In genomic region chr9:120892748-120893584, GRCh38 we compare ENCODE assay signal across 8 cellular contexts. TPM values are rescaled to one million over a fixed set of nuclear protein-coding genes. Genes with fewer than 3 reads are reported as not detected.
DNase-seq lines count a peak whose midpoint lies in the region; ATAC-seq and TF ChIP-seq lines count a peak whose summit lies in the region.

No MANE protein-coding gene starts in this region.

- no peaks in the 10 kb centered on the region for H3K27me3 Mint-ChIP-seq in Caco-2 (ENCODE audit: insufficient read depth, unreplicated experiment)

- H3K27me3 ChIP-seq in A673 (replicated peaks; ENCODE audit: insufficient read depth, low read depth, low read length, poor library complexity) (no peaks in the 10 kb centered on the region), Caco-2 (replicated peaks; ENCODE audit: control insufficient read depth, insufficient read depth, low read length) (no peaks in the 10 kb centered on the region)

- no peak overlapping the region for H3K27ac ChIP-seq in A673 (ENCODE audit: low read depth, low read length, poor library complexity, severe bottlenecking)

- H3K36me3 ChIP-seq in A673 (ENCODE audit: insufficient read depth, low read length, poor library complexity, severe bottlenecking) (no peaks in the 10 kb centered on the region), Caco-2 (ENCODE audit: control insufficient read depth, insufficient read depth, low read length) (no peaks in the 10 kb centered on the region)

- H3K27ac Mint-ChIP-seq in Caco-2 (ENCODE audit: unreplicated experiment), result no peak overlapping the region

- intact Hi-C loops in A673 (cut with micrococcal nuclease; ENCODE audit: unreplicated experiment) (no loop called here), Caco-2 (cut with micrococcal nuclease; ENCODE audit: unreplicated experiment) (no loop called here)

- H3K9me3 ChIP-seq in A673 (ENCODE audit: low read depth, low read length, poor library complexity, severe bottlenecking), result no peaks in the 10 kb centered on the region
- H3K9me3 ChIP-seq in Caco-2, result no peaks in the 10 kb centered on the region

- H3K4me3 Mint-ChIP-seq in Caco-2 (ENCODE audit: unreplicated experiment), result no peak overlapping the region

- POLR2A ChIA-PET in A673 (lab: Charles Lee; ENCODE audit: low non-redundant PET) (no interaction called here), Caco-2 (lab: Charles Lee) (no interaction called here)

- TF ChIP-seq CTCF in A673 (conservative IDR thresholded peaks at IDR 0.05; ENCODE audit: low read depth, low read length) (no peak), Caco-2 (IDR thresholded peaks at IDR 0.05; ENCODE audit: insufficient read depth in 1 of 2, low read depth in 1 of 2, low read length in 1 of 2, severe bottlenecking in 1 of 2, unreplicated experiment in 1 of 2) (no peak)

- no peaks in the 10 kb centered on the region for H3K9me3 Mint-ChIP-seq in Caco-2 (ENCODE audit: unreplicated experiment)

- H3K4me1 ChIP-seq in A673 (ENCODE audit: insufficient read depth, low read length, poor library complexity, severe bottlenecking) (peaks cover 14% of the 10 kb centered on the region), Caco-2 (no peaks in the 10 kb centered on the region)

- CTCF ChIA-PET in A673 (lab: Charles Lee), result no interaction called here
- CTCF ChIA-PET in Caco-2 (lab: Charles Lee), result no interaction called here

- BruUV-seq in A673 (replicated peaks; lab: Mats Ljungman, UMichigan) (no TSS peak), Caco-2 (replicated peaks; lab: Mats Ljungman, UMichigan) (no TSS peak)

- ATAC-seq in GM18868 (IDR thresholded peaks at IDR 0.05; ENCODE audit: unreplicated experiment) (peak; percentile 61), HG03045 (IDR thresholded peaks at IDR 0.05; ENCODE audit: unreplicated experiment) (peak; percentile 57)

- H3K4me1 Mint-ChIP-seq in Caco-2 (ENCODE audit: low read depth, unreplicated experiment), result peaks cover 8% of the 10 kb centered on the region

- H3K36me3 Mint-ChIP-seq in Caco-2 (ENCODE audit: insufficient read depth, unreplicated experiment), result no peaks in the 10 kb centered on the region

- H3K4me3 ChIP-seq in A673 (ENCODE audit: low read depth, low read length, poor library complexity, severe bottlenecking) (no peak overlapping the region), Caco-2 (ENCODE audit: low read depth, low read length) (no peak overlapping the region)

- DNase-seq in A673 (ENCODE audit: low spot score) (peak; percentile 49), NCI-H2196 treated with DMSO at 0.1 percent for 48 hours (lab: John Stamatoyannopoulos, UW; ENCODE audit: unreplicated experiment) (peak; percentile 70), activated T-cell treated with anti-CD3 and anti-CD28 coated beads for 24 hours (ENCODE audit: low read depth) (peak; percentile 55), glomerular visceral epithelial cell (ENCODE audit: extremely low spot score) (peak; percentile 88), Caco-2 (no peak), NCI-H446 (lab: John Stamatoyannopoulos, UW) (no peak)

RNA-seq across cellular contexts. Expression of gene PHF19, which starts 16.0 kb away (rescaled TPM):
- total RNA-seq in A673 (2021), result 75.7 and 77.4 TPM in 2 replicates
- 75.9 and 76.3 TPM in 2 replicates for total RNA-seq in Caco-2 (2022)

RNA-seq across cellular contexts. Expression of gene TRAF1, which starts 33.6 kb away (rescaled TPM):
- total RNA-seq in A673 (2021) (0.73 and 0.85 TPM in 2 replicates), Caco-2 (2022) (1.1 and 1.3 TPM in 2 replicates)

RNA-seq across cellular contexts. Expression of gene PSMD5, which starts 50.2 kb away (rescaled TPM):
- total RNA-seq in A673 (2021), result 64.9 and 67.0 TPM in 2 replicates
- total RNA-seq in Caco-2 (2022), result 53.7 and 68.1 TPM in 2 replicates

Comparison
In these comparisons a context has a peak if more than half of its experiments do, and no peak if none do; other contexts are left out.
1. DNase-seq: peak in A673 (single experiment), NCI-H2196 treated with DMSO at 0.1 percent for 48 hours (single experiment), activated T-cell treated with anti-CD3 and anti-CD28 coated beads for 24 hours (single experiment) and glomerular visceral epithelial cell (single experiment); none in Caco-2 (0 of 2) and NCI-H446 (0 of 2).